8 cellular contexts compared by ENCODE assay signal in the genomic region with DNA sequence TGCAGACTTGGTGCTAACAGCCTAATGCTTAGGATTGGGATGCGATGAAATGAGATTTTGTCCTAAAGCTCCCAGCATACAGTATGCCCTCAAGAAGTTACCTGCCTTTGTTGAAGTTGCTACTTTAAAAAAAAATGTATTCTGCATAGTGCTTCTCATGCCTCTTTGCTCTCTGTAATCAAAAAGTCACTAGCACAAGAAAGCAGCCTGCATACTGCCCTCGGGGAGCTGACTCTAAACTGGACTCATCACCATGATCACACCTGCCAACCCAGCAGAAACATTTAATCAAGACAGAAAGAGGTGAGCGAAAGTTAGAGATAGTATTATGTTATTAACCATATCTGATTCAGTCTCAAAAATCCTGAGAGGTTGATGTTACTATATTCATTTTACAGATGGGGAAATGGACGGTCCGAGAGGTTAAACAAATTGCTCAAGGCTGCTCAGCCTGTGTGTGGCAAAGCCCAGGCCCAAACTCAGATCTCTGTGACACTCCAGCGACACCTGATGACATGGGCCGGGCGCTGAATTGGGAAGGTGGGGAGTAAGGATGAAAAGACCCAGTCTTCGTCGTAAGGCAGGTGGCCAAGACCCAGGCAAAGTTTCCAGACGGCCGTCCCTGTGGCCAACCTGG. TPM values are rescaled to one million over a fixed set of nuclear protein-coding genes. Genes with fewer than 3 reads are reported as not detected.
DNase-seq lines count a peak whose midpoint lies in the region; ATAC-seq, FAIRE-seq and TF ChIP-seq lines count a peak whose summit lies in the region.

No MANE protein-coding gene starts in this region.

- H3K4me3 Mint-ChIP-seq in astrocyte (ENCODE audit: unreplicated experiment) (peak overlapping the region; percentile 77), nephron (peak overlapping the region; percentile 60 to 83 (median 82))

- H3K4me1 ChIP-seq in astrocyte (ENCODE audit: insufficient read depth, low read length), result peaks cover 22% of the 10 kb centered on the region

- H3K9me3 ChIP-seq in astrocyte (ENCODE audit: insufficient read depth, low read depth, low read length), result no peaks in the 10 kb centered on the region

- TF ChIP-seq CTCF in astrocyte (IDR thresholded peaks at IDR 0.05; ENCODE audit: insufficient read depth, low read depth, low read length) (no peak), nephron (IDR thresholded peaks at IDR 0.05; ENCODE audit: unreplicated experiment in 3 of 3) (no peak)

- no peaks in the 10 kb centered on the region for H4K20me1 ChIP-seq in astrocyte (ENCODE audit: insufficient read depth, low read length)

- no peaks in the 10 kb centered on the region for H3K9me3 Mint-ChIP-seq in astrocyte (ENCODE audit: unreplicated experiment)
- no peaks in the 10 kb centered on the region for H3K9me3 Mint-ChIP-seq in nephron

- H3K27ac Mint-ChIP-seq in astrocyte (ENCODE audit: unreplicated experiment) (peak overlapping the region; percentile 30), nephron (no peak overlapping the region)

- H3K4me2 ChIP-seq in astrocyte (ENCODE audit: low read length), result peak overlapping the region; percentile 89

- H3K36me3 Mint-ChIP-seq in astrocyte (ENCODE audit: low read depth, unreplicated experiment), result no peaks in the 10 kb centered on the region
- H3K36me3 Mint-ChIP-seq in nephron (ENCODE audit: low read depth), result no peaks in the 10 kb centered on the region

- peak; percentile 10 for ATAC-seq in HG02571 (IDR thresholded peaks at IDR 0.05; ENCODE audit: unreplicated experiment)
- ATAC-seq in GM19397 (IDR thresholded peaks at IDR 0.05; ENCODE audit: unreplicated experiment), result no peak
- ATAC-seq in HG02973 (IDR thresholded peaks at IDR 0.05; ENCODE audit: unreplicated experiment), result no peak

- H3K27me3 ChIP-seq in astrocyte (ENCODE audit: insufficient read depth, low read length), result peaks cover 10% of the 10 kb centered on the region

- no peak overlapping the region for H3K27ac ChIP-seq in astrocyte (ENCODE audit: low read depth, low read length)

- no peak overlapping the region for H3K9ac ChIP-seq in astrocyte (ENCODE audit: low read length)

- FAIRE-seq in GM12891 (lab: Jason Lieb, UNC) (peak; percentile 35), astrocyte (lab: Jason Lieb, UNC) (no peak)

- H3K4me3 ChIP-seq in astrocyte (ENCODE audit: insufficient read depth, low read depth, low read length), result peak overlapping the region; percentile 41

- peaks cover 2% of the 10 kb centered on the region for H3K4me1 Mint-ChIP-seq in astrocyte (ENCODE audit: low read depth, unreplicated experiment)
- H3K4me1 Mint-ChIP-seq in nephron, result peaks cover 14% of the 10 kb centered on the region

- no peak for TF ChIP-seq POLR2A in GM12891 (IDR thresholded peaks at IDR 0.05; ENCODE audit: low read depth, low read length)

- H2AFZ ChIP-seq in astrocyte (ENCODE audit: low read depth, low read length), result peak overlapping the region; percentile 65

- no peaks in the 10 kb centered on the region for H3K36me3 ChIP-seq in astrocyte (ENCODE audit: insufficient read depth, low read length)

- H3K27me3 Mint-ChIP-seq in astrocyte (ENCODE audit: low read depth, unreplicated experiment), result peaks cover 55% of the 10 kb centered on the region
- H3K27me3 Mint-ChIP-seq in nephron (ENCODE audit: low read depth), result peaks cover 90% of the 10 kb centered on the region

- DNase-seq in GM12891 (ENCODE audit: insufficient read length, low spot score) (no peak), astrocyte (ENCODE audit: low read depth) (no peak), NCI-H524 (lab: John Stamatoyannopoulos, UW) (no peak), DMS114 treated with DMSO at 0.1 percent for 48 hours (lab: John Stamatoyannopoulos, UW; ENCODE audit: unreplicated experiment) (no peak)

- H3K79me2 ChIP-seq in astrocyte (ENCODE audit: insufficient read depth, low read length), result no peaks in the 10 kb centered on the region

TF ChIP-seq in GM12891, 5 proteins besides CTCF, POLR2A, EP300 and RAD21:
- TF ChIP-seq POLR2AphosphoS5 (IDR thresholded peaks at IDR 0.05; ENCODE audit: low read depth, low read length) (no peak), SPI1 (IDR thresholded peaks at IDR 0.05; ENCODE audit: low read depth, low read length) (no peak)

RNA-seq across cellular contexts. Expression of a gene that starts 1.1 kb away (rescaled TPM):
- 20.3 TPM for polyA plus RNA-seq in GM12891 (2012; ENCODE audit: low read depth, missing spikeins)
- 1.9 and 2.5 TPM in 2 replicates for total RNA-seq in astrocyte
